In the genomic region with DNA sequence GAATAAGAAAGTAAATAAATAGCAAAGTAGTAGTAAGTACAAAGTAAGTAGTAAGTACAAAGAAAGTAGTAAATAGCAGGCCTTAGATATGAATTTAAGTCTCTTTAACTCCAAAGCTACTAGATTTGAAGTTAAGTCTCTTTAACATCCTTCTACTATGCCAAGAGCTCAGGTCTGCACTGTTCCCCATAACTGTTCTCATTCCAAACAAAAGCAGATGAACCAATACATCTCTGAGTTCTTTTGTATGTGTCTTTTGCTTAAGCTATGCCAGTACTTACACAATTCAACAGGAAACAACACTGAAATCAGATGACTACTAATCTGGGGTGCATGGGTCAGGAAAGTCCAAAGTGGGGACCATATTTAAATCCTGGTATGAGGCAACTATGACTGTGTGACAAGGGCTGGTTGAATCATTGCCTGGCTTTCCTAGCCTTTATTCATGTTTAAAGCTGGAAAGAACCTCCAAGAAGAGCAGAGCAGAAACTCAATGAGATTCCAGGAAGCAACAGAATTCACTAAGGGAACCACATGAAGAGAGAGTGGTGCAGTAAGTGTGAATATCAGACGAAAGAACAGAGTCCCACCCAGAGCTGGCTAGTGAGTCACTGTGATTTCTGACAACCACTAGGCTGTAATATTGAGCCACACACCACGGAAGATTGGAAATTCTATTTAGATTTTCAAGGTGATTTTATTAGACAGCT, we compare ENCODE assay signal across 13 cellular contexts. TPM values are rescaled to one million over a fixed set of nuclear protein-coding genes. Genes with fewer than 3 reads are reported as not detected.
A peak's percentile ranks its signal among the peaks of the same experiment; 100 is the strongest.
DNase-seq lines count a peak whose midpoint lies in the region; ATAC-seq, FAIRE-seq and TF ChIP-seq lines count a peak whose summit lies in the region.
"Had no signal": no experiment of that assay in that cellular context is flagged by ENCODE, and none has a peak within 500 bp of the region (broad histone marks: within the 10 kb centered on the region; RNA-seq: fewer than 3 reads in every experiment).

No MANE protein-coding gene starts in this region.

- H3K4me1 Mint-ChIP-seq in astrocyte (ENCODE audit: low read depth, unreplicated experiment) = peaks cover 12% of the 10 kb centered on the region
- H3K4me1 Mint-ChIP-seq in activated naive CD4-positive, alpha-beta T cell treated with anti-CD3 and anti-CD28 coated beads, Interleukin-2, amount 10 ng/mL, durations not matched to agents 7 days and 5 days = no peaks in the 10 kb centered on the region
- H3K4me1 Mint-ChIP-seq: WTC11 had no signal

- H3K4me1 ChIP-seq in cardiac muscle cell (ENCODE audit: low read depth) (peaks cover 7% of the 10 kb centered on the region), left ventricle myocardium inferior (peaks cover 3% of the 10 kb centered on the region), astrocyte (ENCODE audit: insufficient read depth, low read length) (peaks cover 4% of the 10 kb centered on the region), heart left ventricle (peaks cover 0 to 11% (median 3%) of the 10 kb centered on the region in 12 donors), transverse colon (peaks cover under 1 to 6% (median 2%) of the 10 kb centered on the region in 4 donors)

- H3K36me3 Mint-ChIP-seq in astrocyte (ENCODE audit: low read depth, unreplicated experiment) = no peaks in the 10 kb centered on the region
- H3K36me3 Mint-ChIP-seq in activated naive CD4-positive, alpha-beta T cell treated with anti-CD3 and anti-CD28 coated beads, Interleukin-2, amount 10 ng/mL, durations not matched to agents 7 days and 5 days = no peaks in the 10 kb centered on the region
- H3K36me3 Mint-ChIP-seq: WTC11 had no signal

- WGBS in heart left ventricle, 4 donors = 79 to 85% (median 83%) methylated on average over 2 of the region's 2 CpGs
- 55 to 80% methylated on average over 1 to 2 of the region's 2 CpGs for WGBS in transverse colon (ENCODE audit: low coverage in 1 of 2), 2 donors

- no peak overlapping the region for H3K4me3 Mint-ChIP-seq in astrocyte (ENCODE audit: unreplicated experiment)
- H3K4me3 Mint-ChIP-seq in activated naive CD4-positive, alpha-beta T cell treated with anti-CD3 and anti-CD28 coated beads, Interleukin-2, amount 10 ng/mL, durations not matched to agents 7 days and 5 days = no peak overlapping the region
- H3K4me3 Mint-ChIP-seq: WTC11 had no signal

- TF ChIP-seq CTCF in cardiac muscle cell (IDR thresholded peaks at IDR 0.05; ENCODE audit: low read depth, low read length) (peak; percentile 36), left ventricle myocardium inferior (IDR thresholded peaks at IDR 0.05; ENCODE audit: borderline replicate concordance) (no peak), astrocyte (IDR thresholded peaks at IDR 0.05; ENCODE audit: insufficient read depth, low read depth, low read length) (peak; percentile 29), heart left ventricle (IDR thresholded peaks at IDR 0.05) (peak in 1 of 12 donors; percentile 8), transverse colon (IDR thresholded peaks at IDR 0.05) (no peak)

- no peak overlapping the region for H2AFZ ChIP-seq in astrocyte (ENCODE audit: low read depth, low read length)

- peak in 1 of 2 donors; percentile 77 for DNase-seq in cardiac muscle cell (ENCODE audit: low read depth in 1 of 2, low spot score in 1 of 2)
- no peak for DNase-seq in left ventricle myocardium inferior
- peak; percentile 59 for DNase-seq in astrocyte (ENCODE audit: low read depth)
- no peak for DNase-seq in heart left ventricle
- no peak for DNase-seq in activated naive CD4-positive, alpha-beta T cell treated with anti-CD3 and anti-CD28 coated beads, Interleukin-2, amount 10 ng/mL, durations not matched to agents 7 days and 5 days
- no peak for DNase-seq in transverse colon
- DNase-seq: activated effector memory CD4-positive, alpha-beta T cell treated with anti-CD3 and anti-CD28 coated beads, Interleukin-2, amount 50 U/mL, for 16 hours; nucleus accumbens; SHP77 had no signal

- H3K36me3 ChIP-seq in cardiac muscle cell = no peaks in the 10 kb centered on the region
- no peaks in the 10 kb centered on the region for H3K36me3 ChIP-seq in left ventricle myocardium inferior
- no peaks in the 10 kb centered on the region for H3K36me3 ChIP-seq in astrocyte (ENCODE audit: insufficient read depth, low read length)
- H3K36me3 ChIP-seq in heart left ventricle = no peaks in the 10 kb centered on the region
- no peaks in the 10 kb centered on the region for H3K36me3 ChIP-seq in transverse colon

- CTCF ChIA-PET in activated naive CD4-positive, alpha-beta T cell treated with anti-CD3 and anti-CD28 coated beads, Interleukin-2, amount 10 ng/mL, durations not matched to agents 7 days and 5 days (lab: Charles Lee) = interaction anchor here (0.7 kb wide), 1 partner anchor 650 kb away, joined by 3 read pairs; no protein-coding TSS in a partner anchor

- no peak for TF ChIP-seq POLR2A in heart left ventricle (IDR thresholded peaks at IDR 0.05)
- no peak for TF ChIP-seq POLR2A in transverse colon (IDR thresholded peaks at IDR 0.05)

- H3K27ac Mint-ChIP-seq in astrocyte (ENCODE audit: unreplicated experiment) = peak overlapping the region; percentile 27
- no peak overlapping the region for H3K27ac Mint-ChIP-seq in activated naive CD4-positive, alpha-beta T cell treated with anti-CD3 and anti-CD28 coated beads, Interleukin-2, amount 10 ng/mL, durations not matched to agents 7 days and 5 days
- H3K27ac Mint-ChIP-seq: WTC11 had no signal

- H3K27ac ChIP-seq in cardiac muscle cell (no peak overlapping the region), left ventricle myocardium inferior (replicated peaks) (no peak overlapping the region), astrocyte (ENCODE audit: low read depth, low read length) (no peak overlapping the region), heart left ventricle (no peak overlapping the region), transverse colon (no peak overlapping the region)

- H3K27me3 ChIP-seq in cardiac muscle cell (no peaks in the 10 kb centered on the region), left ventricle myocardium inferior (ENCODE audit: low read depth) (no peaks in the 10 kb centered on the region), astrocyte (ENCODE audit: insufficient read depth, low read length) (no peaks in the 10 kb centered on the region), heart left ventricle (no peaks in the 10 kb centered on the region), transverse colon (no peaks in the 10 kb centered on the region)

- H3K9ac ChIP-seq in astrocyte (ENCODE audit: low read length) = no peak overlapping the region

- H3K9me3 ChIP-seq in cardiac muscle cell (ENCODE audit: low read depth) (no peaks in the 10 kb centered on the region), left ventricle myocardium inferior (replicated peaks) (no peaks in the 10 kb centered on the region), astrocyte (ENCODE audit: insufficient read depth, low read depth, low read length) (no peaks in the 10 kb centered on the region), heart left ventricle (no peaks in the 10 kb centered on the region), transverse colon (no peaks in the 10 kb centered on the region)

- no peaks in the 10 kb centered on the region for H4K20me1 ChIP-seq in astrocyte (ENCODE audit: insufficient read depth, low read length)

- in situ Hi-C loops in transverse colon (cut with MboI; ENCODE audit: low pct_ligation_motif_present in 1 of 4, low pct_unique_long_range_greater_than_20kb in 1 of 4, low sequenced_read_pairs in 3 of 4) = no loop called here

- no peaks in the 10 kb centered on the region for H3K9me3 Mint-ChIP-seq in astrocyte (ENCODE audit: unreplicated experiment)
- no peaks in the 10 kb centered on the region for H3K9me3 Mint-ChIP-seq in activated naive CD4-positive, alpha-beta T cell treated with anti-CD3 and anti-CD28 coated beads, Interleukin-2, amount 10 ng/mL, durations not matched to agents 7 days and 5 days
- H3K9me3 Mint-ChIP-seq: WTC11 had no signal

- H3K4me3 ChIP-seq in cardiac muscle cell (no peak overlapping the region), left ventricle myocardium inferior (no peak overlapping the region), astrocyte (ENCODE audit: insufficient read depth, low read depth, low read length) (no peak overlapping the region), heart left ventricle (no peak overlapping the region), transverse colon (no peak overlapping the region)

- ATAC-seq in heart left ventricle = peak in 3 of 4 donors; percentile 37 to 76 (median 70)
- ATAC-seq in HG03139 (IDR thresholded peaks at IDR 0.05; ENCODE audit: unreplicated experiment) = no peak
- no peak for ATAC-seq in HG02840 (IDR thresholded peaks at IDR 0.05; ENCODE audit: low FRiP score, unreplicated experiment)
- ATAC-seq: WTC11 had no signal

- intact Hi-C loops in left ventricle myocardium inferior (cut with micrococcal nuclease) = no loop called here
- intact Hi-C loops in heart left ventricle (cut with DNase I) = no loop called here
- intact Hi-C loops in transverse colon (cut with DNase I; ENCODE audit: low total_unique reads) = no loop called here

- no peaks in the 10 kb centered on the region for H3K79me2 ChIP-seq in astrocyte (ENCODE audit: insufficient read depth, low read length)

- H3K4me2 ChIP-seq in astrocyte (ENCODE audit: low read length) = peak overlapping the region; percentile 6

- H3K27me3 Mint-ChIP-seq in astrocyte (ENCODE audit: low read depth, unreplicated experiment) = no peaks in the 10 kb centered on the region
- H3K27me3 Mint-ChIP-seq in activated naive CD4-positive, alpha-beta T cell treated with anti-CD3 and anti-CD28 coated beads, Interleukin-2, amount 10 ng/mL, durations not matched to agents 7 days and 5 days = no peaks in the 10 kb centered on the region

- FAIRE-seq in astrocyte (lab: Jason Lieb, UNC) = peak; percentile 76
- FAIRE-seq: islet of Langerhans had no signal

- no peak for TF ChIP-seq EP300 in transverse colon (IDR thresholded peaks at IDR 0.05; ENCODE audit: low read depth)

RNA-seq across cellular contexts. Expression of gene CYP26B1, which starts 51.0 kb away (rescaled TPM):
- total RNA-seq in cardiac muscle cell = 3.1 and 3.6 TPM in 2 replicates
- 0.65 and 1.2 TPM in 2 replicates for polyA plus RNA-seq in cardiac muscle cell
- total RNA-seq in left ventricle myocardium inferior = 1.5 TPM
- 0.77 and 1.2 TPM in 2 replicates for total RNA-seq in astrocyte
- total RNA-seq in heart left ventricle = 1 to 10 TPM; 1.1 to 5.9 (median 2.1) TPM
- 1 to 10 TPM in 1 of 2 donors, under 1 TPM in 1; 0.76 to 4.2 TPM for polyA plus RNA-seq in heart left ventricle
- 1 to 10 TPM in 3 of 4 donors, not detected in 1; 1.5 to 5.2 (median 2.4) TPM for total RNA-seq in transverse colon

Comparison
In these comparisons a context has a peak if more than half of its experiments do, and no peak if none do; other contexts are left out.
1. CTCF ChIP-seq: peak in cardiac muscle cell (single experiment) and astrocyte (single experiment); none in left ventricle myocardium inferior (single experiment) and transverse colon (0 of 5).
2. ATAC-seq: peak in heart left ventricle (3 of 4); none in HG03139 (single experiment) and HG02840 (single experiment).